ENCODE assay signal across 8 cellular contexts in the genomic region with DNA sequence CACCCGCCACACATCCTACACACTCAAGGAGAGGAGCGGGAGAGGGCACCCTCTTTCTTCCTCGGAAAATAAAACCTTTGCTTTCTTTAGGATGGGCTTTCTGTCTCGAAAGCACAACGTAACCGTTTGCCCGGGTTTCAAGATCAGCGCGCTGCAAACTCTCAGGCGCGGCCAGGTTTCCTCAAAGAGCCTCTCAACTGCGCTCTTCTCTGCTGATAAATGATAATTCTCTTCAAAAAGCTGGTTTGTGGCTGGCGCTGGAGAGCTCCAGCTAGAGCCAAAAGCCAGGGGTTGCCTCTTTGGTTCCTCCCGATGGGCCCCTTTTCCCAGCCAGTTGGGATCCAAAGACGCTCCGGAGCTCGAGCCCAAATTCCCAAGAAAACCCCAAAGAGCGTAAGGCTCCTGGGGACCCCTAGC. TPM values are rescaled to one million over a fixed set of nuclear protein-coding genes. Genes with fewer than 3 reads are reported as not detected.
A peak's percentile ranks its signal among the peaks of the same experiment; 100 is the strongest.
DNase-seq lines count a peak whose midpoint lies in the region; ATAC-seq and TF ChIP-seq lines count a peak whose summit lies in the region.

No MANE protein-coding gene starts in this region.

- TF ChIP-seq CTCF in choroid plexus epithelial cell (conservative IDR thresholded peaks at IDR 0.05; ENCODE audit: low read depth, low read length), result no peak

- H3K9ac ChIP-seq in BLaER1 treated with 17β-estradiol and CSF1 and Interleukin-3, amounts not matched to agents 10 nM and 100 nM, result peak overlapping the region in 10 of 11 experiments; percentile 39 to 77 (median 68); a peak in 19 of 22 replicates

- peaks cover 0 to 7% (median 0%) of the 10 kb centered on the region in 11 experiments; a peak in 3 of 22 replicates for H4K20me1 ChIP-seq in BLaER1 treated with 17β-estradiol and CSF1 and Interleukin-3, amounts not matched to agents 10 nM and 100 nM

- ATAC-seq in GM21367 (IDR thresholded peaks at IDR 0.05; ENCODE audit: unreplicated experiment), result peak; percentile 3

- peaks cover 7 to 25% (median 14%) of the 10 kb centered on the region in 11 experiments; a peak in 19 of 22 replicates for H3K27me3 ChIP-seq in BLaER1 treated with 17β-estradiol and CSF1 and Interleukin-3, amounts not matched to agents 10 nM and 100 nM
- H3K27me3 ChIP-seq in mononuclear cell (ENCODE audit: insufficient read depth, low read length), result peaks cover 4% of the 10 kb centered on the region

- peak overlapping the region in 2 of 11 experiments; percentile 41 to 46; a peak in 4 of 22 replicates for H3K27ac ChIP-seq in BLaER1 treated with 17β-estradiol and CSF1 and Interleukin-3, amounts not matched to agents 10 nM and 100 nM

- peak overlapping the region; percentile 71 to 97 (median 82) for H3K4me3 ChIP-seq in BLaER1 treated with 17β-estradiol and CSF1 and Interleukin-3, amounts not matched to agents 10 nM and 100 nM
- H3K4me3 ChIP-seq in choroid plexus epithelial cell (ENCODE audit: low read depth, low read length) (peak overlapping the region; percentile 66), mononuclear cell (ENCODE audit: low read length) (peak overlapping the region; percentile 22)

- DNase-seq in NCI-H146 (lab: John Stamatoyannopoulos, UW) (peak; percentile 75), choroid plexus epithelial cell (ENCODE audit: low read depth) (peak; percentile 62), epidermal melanocyte (ENCODE audit: insufficient read length, low spot score) (no peak), superior temporal gyrus (ENCODE audit: extremely low spot score) (no peak), NCI-H128 (lab: John Stamatoyannopoulos, UW; ENCODE audit: unreplicated experiment) (no peak)

- peaks cover 9 to 30% (median 18%) of the 10 kb centered on the region in 10 experiments for H3K4me1 ChIP-seq in BLaER1 treated with 17β-estradiol and CSF1 and Interleukin-3, amounts not matched to agents 10 nM and 100 nM
- H3K4me1 ChIP-seq in mononuclear cell (ENCODE audit: insufficient read depth, low read length), result peaks cover 22% of the 10 kb centered on the region

- H3K9me3 ChIP-seq in BLaER1 treated with 17β-estradiol and CSF1 and Interleukin-3, amounts not matched to agents 10 nM and 100 nM (replicated peaks in 1 of 11), result no peaks in the 10 kb centered on the region
- H3K9me3 ChIP-seq in mononuclear cell (ENCODE audit: low read depth, low read length), result no peaks in the 10 kb centered on the region

- no peaks in the 10 kb centered on the region for H3K36me3 ChIP-seq in BLaER1 treated with 17β-estradiol and CSF1 and Interleukin-3, amounts not matched to agents 10 nM and 100 nM

- peak overlapping the region; percentile 82 to 100 (median 93) for H3K4me2 ChIP-seq in BLaER1 treated with 17β-estradiol and CSF1 and Interleukin-3, amounts not matched to agents 10 nM and 100 nM

RNA-seq across cellular contexts. Expression of gene PLCB1, which starts 0.5 kb away (rescaled TPM):
- 14.6 TPM for total RNA-seq in mononuclear cell

Comparison
In these comparisons a context has a peak if more than half of its experiments do, and no peak if none do; other contexts are left out.
1. H3K4me3 ChIP-seq: peak in every context shown above with its lines; median percentile 82 in BLaER1 treated with 17β-estradiol and CSF1 and Interleukin-3, amounts not matched to agents 10 nM and 100 nM; 66 in choroid plexus epithelial cell; 22 in mononuclear cell.
2. DNase-seq: peak in NCI-H146 (single experiment) and choroid plexus epithelial cell (single experiment); none in epidermal melanocyte (single experiment), superior temporal gyrus (single experiment) and NCI-H128 (single experiment).